ENCODE assay signal across 1 cellular context in genomic region chr7:100719523-100720319, GRCh38.
TF ChIP-seq lines count a peak whose summit lies in the region.

No MANE protein-coding gene starts in this region.

TF ChIP-seq in HepG2, 621 proteins besides CTCF, POLR2A, EP300 and RAD21 (continued from another document and continues in another):
- TF ChIP-seq YEATS2 (CRISPR knock-in tag; IDR thresholded peaks at IDR 0.05; ENCODE audit: borderline replicate concordance), result peak; percentile 28; the same call in 1 of the 2 replicates
- peak; percentile 84 for TF ChIP-seq ZNF264 (CRISPR knock-in tag; IDR thresholded peaks at IDR 0.05)
- no peak for TF ChIP-seq ZNF180 (CRISPR knock-in tag; IDR thresholded peaks at IDR 0.05; ENCODE audit: borderline replicate concordance, low read depth)
- TF ChIP-seq, protein P1, sequence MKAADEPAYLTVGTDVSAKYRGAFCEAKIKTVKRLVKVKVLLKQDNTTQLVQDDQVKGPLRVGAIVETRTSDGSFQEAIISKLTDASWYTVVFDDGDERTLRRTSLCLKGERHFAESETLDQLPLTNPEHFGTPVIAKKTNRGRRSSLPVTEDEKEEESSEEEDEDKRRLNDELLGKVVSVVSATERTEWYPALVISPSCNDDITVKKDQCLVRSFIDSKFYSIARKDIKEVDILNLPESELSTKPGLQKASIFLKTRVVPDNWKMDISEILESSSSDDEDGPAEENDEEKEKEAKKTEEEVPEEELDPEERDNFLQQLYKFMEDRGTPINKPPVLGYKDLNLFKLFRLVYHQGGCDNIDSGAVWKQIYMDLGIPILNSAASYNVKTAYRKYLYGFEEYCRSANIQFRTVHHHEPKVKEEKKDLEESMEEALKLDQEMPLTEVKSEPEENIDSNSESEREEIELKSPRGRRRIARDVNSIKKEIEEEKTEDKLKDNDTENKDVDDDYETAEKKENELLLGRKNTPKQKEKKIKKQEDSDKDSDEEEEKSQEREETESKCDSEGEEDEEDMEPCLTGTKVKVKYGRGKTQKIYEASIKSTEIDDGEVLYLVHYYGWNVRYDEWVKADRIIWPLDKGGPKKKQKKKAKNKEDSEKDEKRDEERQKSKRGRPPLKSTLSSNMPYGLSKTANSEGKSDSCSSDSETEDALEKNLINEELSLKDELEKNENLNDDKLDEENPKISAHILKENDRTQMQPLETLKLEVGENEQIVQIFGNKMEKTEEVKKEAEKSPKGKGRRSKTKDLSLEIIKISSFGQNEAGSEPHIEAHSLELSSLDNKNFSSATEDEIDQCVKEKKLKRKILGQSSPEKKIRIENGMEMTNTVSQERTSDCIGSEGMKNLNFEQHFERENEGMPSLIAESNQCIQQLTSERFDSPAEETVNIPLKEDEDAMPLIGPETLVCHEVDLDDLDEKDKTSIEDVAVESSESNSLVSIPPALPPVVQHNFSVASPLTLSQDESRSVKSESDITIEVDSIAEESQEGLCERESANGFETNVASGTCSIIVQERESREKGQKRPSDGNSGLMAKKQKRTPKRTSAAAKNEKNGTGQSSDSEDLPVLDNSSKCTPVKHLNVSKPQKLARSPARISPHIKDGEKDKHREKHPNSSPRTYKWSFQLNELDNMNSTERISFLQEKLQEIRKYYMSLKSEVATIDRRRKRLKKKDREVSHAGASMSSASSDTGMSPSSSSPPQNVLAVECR (CRISPR knock-in tag; IDR thresholded peaks at IDR 0.05; ENCODE audit: borderline replicate concordance), result peak; percentile 61; the same call in 1 of the 2 replicates
- TF ChIP-seq ZNF513 (CRISPR knock-in tag; conservative IDR thresholded peaks at IDR 0.05), result no peak
- no peak for TF ChIP-seq KLF6 (CRISPR knock-in tag; IDR thresholded peaks at IDR 0.05)
- no peak for TF ChIP-seq ZNF777 (CRISPR knock-in tag; IDR thresholded peaks at IDR 0.05)
- no peak for TF ChIP-seq PCBP2 (optimal IDR thresholded peaks at IDR 0.05; ENCODE audit: low read depth, low read length, poor library complexity, severe bottlenecking)
- TF ChIP-seq FOXP4 (CRISPR knock-in tag; IDR thresholded peaks at IDR 0.05), result peak; percentile 82
- TF ChIP-seq ZBTB43 (CRISPR knock-in tag; conservative IDR thresholded peaks at IDR 0.05), result 0 out of 2 replicates have a peak, but pooled peaks have one; percentile 57
- TF ChIP-seq, protein P2, sequence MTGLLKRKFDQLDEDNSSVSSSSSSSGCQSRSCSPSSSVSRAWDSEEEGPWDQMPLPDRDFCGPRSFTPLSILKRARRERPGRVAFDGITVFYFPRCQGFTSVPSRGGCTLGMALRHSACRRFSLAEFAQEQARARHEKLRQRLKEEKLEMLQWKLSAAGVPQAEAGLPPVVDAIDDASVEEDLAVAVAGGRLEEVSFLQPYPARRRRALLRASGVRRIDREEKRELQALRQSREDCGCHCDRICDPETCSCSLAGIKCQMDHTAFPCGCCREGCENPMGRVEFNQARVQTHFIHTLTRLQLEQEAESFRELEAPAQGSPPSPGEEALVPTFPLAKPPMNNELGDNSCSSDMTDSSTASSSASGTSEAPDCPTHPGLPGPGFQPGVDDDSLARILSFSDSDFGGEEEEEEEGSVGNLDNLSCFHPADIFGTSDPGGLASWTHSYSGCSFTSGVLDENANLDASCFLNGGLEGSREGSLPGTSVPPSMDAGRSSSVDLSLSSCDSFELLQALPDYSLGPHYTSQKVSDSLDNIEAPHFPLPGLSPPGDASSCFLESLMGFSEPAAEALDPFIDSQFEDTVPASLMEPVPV (CRISPR knock-in tag; IDR thresholded peaks at IDR 0.05), result no peak
- TF ChIP-seq THRA (CRISPR knock-in tag; IDR thresholded peaks at IDR 0.05; ENCODE audit: borderline replicate concordance), result 0 out of 2 replicates have a peak, but pooled peaks have one; percentile 13
- no peak for TF ChIP-seq JDP2 (CRISPR knock-in tag; IDR thresholded peaks at IDR 0.05; ENCODE audit: borderline replicate concordance)
- TF ChIP-seq ZNF501 (CRISPR knock-in tag; IDR thresholded peaks at IDR 0.05), result peak; percentile 72
- no peak for TF ChIP-seq IKZF1 (IDR thresholded peaks at IDR 0.05)
- TF ChIP-seq HIVEP1 (CRISPR knock-in tag; IDR thresholded peaks at IDR 0.05), result 0 out of 2 replicates have a peak, but pooled peaks have one; percentile 50
- 0 out of 2 replicates have a peak, but pooled peaks have one; percentile 23 for TF ChIP-seq IRX3 (CRISPR knock-in tag; IDR thresholded peaks at IDR 0.05; ENCODE audit: borderline replicate concordance, low read depth)
- TF ChIP-seq RXRA (CRISPR knock-in tag; IDR thresholded peaks at IDR 0.05), result peak; percentile 86
- TF ChIP-seq ZNF496 (CRISPR knock-in tag; IDR thresholded peaks at IDR 0.05; ENCODE audit: insufficient replicate concordance), result no peak
- no peak for TF ChIP-seq SRSF9 (IDR thresholded peaks at IDR 0.05; ENCODE audit: borderline replicate concordance, insufficient read depth, low read depth, low read length, poor library complexity, severe bottlenecking)
- no peak for TF ChIP-seq CENPX (CRISPR knock-in tag; IDR thresholded peaks at IDR 0.05)
- no peak for TF ChIP-seq NR1H2 (CRISPR knock-in tag; IDR thresholded peaks at IDR 0.05; ENCODE audit: borderline replicate concordance, low read depth)
- no peak for TF ChIP-seq AGO2 (optimal IDR thresholded peaks at IDR 0.05; ENCODE audit: low read depth, low read length)
- TF ChIP-seq CEBPG (CRISPR knock-in tag; IDR thresholded peaks at IDR 0.05), result no peak; the same call in 1 of the 2 replicates
- no peak for TF ChIP-seq ZBTB21 (CRISPR knock-in tag; IDR thresholded peaks at IDR 0.05)
- TF ChIP-seq, protein P3, sequence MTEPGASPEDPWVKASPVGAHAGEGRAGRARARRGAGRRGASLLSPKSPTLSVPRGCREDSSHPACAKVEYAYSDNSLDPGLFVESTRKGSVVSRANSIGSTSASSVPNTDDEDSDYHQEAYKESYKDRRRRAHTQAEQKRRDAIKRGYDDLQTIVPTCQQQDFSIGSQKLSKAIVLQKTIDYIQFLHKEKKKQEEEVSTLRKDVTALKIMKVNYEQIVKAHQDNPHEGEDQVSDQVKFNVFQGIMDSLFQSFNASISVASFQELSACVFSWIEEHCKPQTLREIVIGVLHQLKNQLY (CRISPR knock-in tag; IDR thresholded peaks at IDR 0.05), result 0 out of 2 replicates have a peak, but pooled peaks have one; percentile 23
- TF ChIP-seq, protein P4, sequence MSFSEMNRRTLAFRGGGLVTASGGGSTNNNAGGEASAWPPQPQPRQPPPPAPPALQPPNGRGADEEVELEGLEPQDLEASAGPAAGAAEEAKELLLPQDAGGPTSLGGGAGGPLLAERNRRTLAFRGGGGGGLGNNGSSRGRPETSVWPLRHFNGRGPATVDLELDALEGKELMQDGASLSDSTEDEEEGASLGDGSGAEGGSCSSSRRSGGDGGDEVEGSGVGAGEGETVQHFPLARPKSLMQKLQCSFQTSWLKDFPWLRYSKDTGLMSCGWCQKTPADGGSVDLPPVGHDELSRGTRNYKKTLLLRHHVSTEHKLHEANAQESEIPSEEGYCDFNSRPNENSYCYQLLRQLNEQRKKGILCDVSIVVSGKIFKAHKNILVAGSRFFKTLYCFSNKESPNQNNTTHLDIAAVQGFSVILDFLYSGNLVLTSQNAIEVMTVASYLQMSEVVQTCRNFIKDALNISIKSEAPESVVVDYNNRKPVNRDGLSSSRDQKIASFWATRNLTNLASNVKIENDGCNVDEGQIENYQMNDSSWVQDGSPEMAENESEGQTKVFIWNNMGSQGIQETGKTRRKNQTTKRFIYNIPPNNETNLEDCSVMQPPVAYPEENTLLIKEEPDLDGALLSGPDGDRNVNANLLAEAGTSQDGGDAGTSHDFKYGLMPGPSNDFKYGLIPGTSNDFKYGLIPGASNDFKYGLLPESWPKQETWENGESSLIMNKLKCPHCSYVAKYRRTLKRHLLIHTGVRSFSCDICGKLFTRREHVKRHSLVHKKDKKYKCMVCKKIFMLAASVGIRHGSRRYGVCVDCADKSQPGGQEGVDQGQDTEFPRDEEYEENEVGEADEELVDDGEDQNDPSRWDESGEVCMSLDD (CRISPR knock-in tag; IDR thresholded peaks at IDR 0.05; ENCODE audit: borderline replicate concordance), result 0 out of 2 replicates have a peak, but pooled peaks have one; percentile 33
- no peak for TF ChIP-seq CC2D1A (CRISPR knock-in tag; IDR thresholded peaks at IDR 0.05)
- TF ChIP-seq REL (CRISPR knock-in tag; conservative IDR thresholded peaks at IDR 0.05), result no peak
- peak; percentile 52; the same call in 1 of the 2 replicates for TF ChIP-seq NCOR1 (IDR thresholded peaks at IDR 0.05; ENCODE audit: borderline replicate concordance, low read length)
- 0 out of 2 replicates have a peak, but pooled peaks have one; percentile 24 for TF ChIP-seq SP4 (CRISPR knock-in tag; IDR thresholded peaks at IDR 0.05)
- TF ChIP-seq, protein P5, sequence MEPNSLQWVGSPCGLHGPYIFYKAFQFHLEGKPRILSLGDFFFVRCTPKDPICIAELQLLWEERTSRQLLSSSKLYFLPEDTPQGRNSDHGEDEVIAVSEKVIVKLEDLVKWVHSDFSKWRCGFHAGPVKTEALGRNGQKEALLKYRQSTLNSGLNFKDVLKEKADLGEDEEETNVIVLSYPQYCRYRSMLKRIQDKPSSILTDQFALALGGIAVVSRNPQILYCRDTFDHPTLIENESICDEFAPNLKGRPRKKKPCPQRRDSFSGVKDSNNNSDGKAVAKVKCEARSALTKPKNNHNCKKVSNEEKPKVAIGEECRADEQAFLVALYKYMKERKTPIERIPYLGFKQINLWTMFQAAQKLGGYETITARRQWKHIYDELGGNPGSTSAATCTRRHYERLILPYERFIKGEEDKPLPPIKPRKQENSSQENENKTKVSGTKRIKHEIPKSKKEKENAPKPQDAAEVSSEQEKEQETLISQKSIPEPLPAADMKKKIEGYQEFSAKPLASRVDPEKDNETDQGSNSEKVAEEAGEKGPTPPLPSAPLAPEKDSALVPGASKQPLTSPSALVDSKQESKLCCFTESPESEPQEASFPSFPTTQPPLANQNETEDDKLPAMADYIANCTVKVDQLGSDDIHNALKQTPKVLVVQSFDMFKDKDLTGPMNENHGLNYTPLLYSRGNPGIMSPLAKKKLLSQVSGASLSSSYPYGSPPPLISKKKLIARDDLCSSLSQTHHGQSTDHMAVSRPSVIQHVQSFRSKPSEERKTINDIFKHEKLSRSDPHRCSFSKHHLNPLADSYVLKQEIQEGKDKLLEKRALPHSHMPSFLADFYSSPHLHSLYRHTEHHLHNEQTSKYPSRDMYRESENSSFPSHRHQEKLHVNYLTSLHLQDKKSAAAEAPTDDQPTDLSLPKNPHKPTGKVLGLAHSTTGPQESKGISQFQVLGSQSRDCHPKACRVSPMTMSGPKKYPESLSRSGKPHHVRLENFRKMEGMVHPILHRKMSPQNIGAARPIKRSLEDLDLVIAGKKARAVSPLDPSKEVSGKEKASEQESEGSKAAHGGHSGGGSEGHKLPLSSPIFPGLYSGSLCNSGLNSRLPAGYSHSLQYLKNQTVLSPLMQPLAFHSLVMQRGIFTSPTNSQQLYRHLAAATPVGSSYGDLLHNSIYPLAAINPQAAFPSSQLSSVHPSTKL (CRISPR knock-in tag; IDR thresholded peaks at IDR 0.05), result peak; percentile 78
- TF ChIP-seq, protein P6, sequence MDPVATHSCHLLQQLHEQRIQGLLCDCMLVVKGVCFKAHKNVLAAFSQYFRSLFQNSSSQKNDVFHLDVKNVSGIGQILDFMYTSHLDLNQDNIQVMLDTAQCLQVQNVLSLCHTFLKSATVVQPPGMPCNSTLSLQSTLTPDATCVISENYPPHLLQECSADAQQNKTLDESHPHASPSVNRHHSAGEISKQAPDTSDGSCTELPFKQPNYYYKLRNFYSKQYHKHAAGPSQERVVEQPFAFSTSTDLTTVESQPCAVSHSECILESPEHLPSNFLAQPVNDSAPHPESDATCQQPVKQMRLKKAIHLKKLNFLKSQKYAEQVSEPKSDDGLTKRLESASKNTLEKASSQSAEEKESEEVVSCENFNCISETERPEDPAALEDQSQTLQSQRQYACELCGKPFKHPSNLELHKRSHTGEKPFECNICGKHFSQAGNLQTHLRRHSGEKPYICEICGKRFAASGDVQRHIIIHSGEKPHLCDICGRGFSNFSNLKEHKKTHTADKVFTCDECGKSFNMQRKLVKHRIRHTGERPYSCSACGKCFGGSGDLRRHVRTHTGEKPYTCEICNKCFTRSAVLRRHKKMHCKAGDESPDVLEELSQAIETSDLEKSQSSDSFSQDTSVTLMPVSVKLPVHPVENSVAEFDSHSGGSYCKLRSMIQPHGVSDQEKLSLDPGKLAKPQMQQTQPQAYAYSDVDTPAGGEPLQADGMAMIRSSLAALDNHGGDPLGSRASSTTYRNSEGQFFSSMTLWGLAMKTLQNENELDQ (CRISPR knock-in tag; IDR thresholded peaks at IDR 0.05; ENCODE audit: borderline replicate concordance), result no peak
